7 cellular contexts compared by ENCODE assay signal in genomic region chr15:29356807-29357206, GRCh38.
"Had no signal": no experiment of that assay in that cellular context is flagged by ENCODE, and none has a peak within 500 bp of the region (broad histone marks: within the 10 kb centered on the region; RNA-seq: fewer than 3 reads in every experiment).

No MANE protein-coding gene starts in this region.

- FAIRE-seq: HepG2, HTR-8/SVneo, K562 had no signal

- H3K4me3 ChIP-seq: K562 had no signal

- DNase-seq: IMR-90, KBM-7, KG1 had no signal

- H3K27ac ChIP-seq: HL-60 had no signal
